In genomic region chr6:164124473-164124872, GRCh38 we compare ENCODE assay signal across 16 cellular contexts.
DNase-seq lines count a peak whose midpoint lies in the region; ATAC-seq and TF ChIP-seq lines count a peak whose summit lies in the region.
"Had no signal": no experiment of that assay in that cellular context is flagged by ENCODE, and none has a peak within 500 bp of the region (broad histone marks: within the 10 kb centered on the region; RNA-seq: fewer than 3 reads in every experiment).

No MANE protein-coding gene starts in this region.

- no peak overlapping the region for H3K4me3 ChIP-seq in spleen
- H3K4me3 ChIP-seq in right lobe of liver, result no peak overlapping the region
- H3K4me3 ChIP-seq: BLaER1 treated with 17β-estradiol and CSF1 and Interleukin-3, amounts not matched to agents 10 nM and 100 nM had no signal

- no peaks in the 10 kb centered on the region for H3K9me3 ChIP-seq in spleen
- no peaks in the 10 kb centered on the region for H3K9me3 ChIP-seq in right lobe of liver
- H3K9me3 ChIP-seq: Caco-2 had no signal

- TF ChIP-seq POLR2A in spleen (IDR thresholded peaks at IDR 0.05) (no peak), right lobe of liver (IDR thresholded peaks at IDR 0.05) (no peak)

- TF ChIP-seq CTCF in spleen (IDR thresholded peaks at IDR 0.05 in 8 of 11, conservative IDR thresholded peaks at IDR 0.05 in 3 of 11) (no peak), right lobe of liver (IDR thresholded peaks at IDR 0.05) (no peak)

- DNase-seq in stimulated activated naive CD8-positive, alpha-beta T cell treated with anti-CD3 and anti-CD28 coated beads, Interleukin-15, amount 100 ng/mL, for 72 hours, result no peak
- DNase-seq in stimulated activated naive CD8-positive, alpha-beta T cell treated with anti-CD3 and anti-CD28 coated beads, Interleukin-15, Interleukin-2, amounts not matched to agents 100 U/mL and 50 U/mL, for 24 hours, result no peak
- DNase-seq in spleen (peak; percentile 49), Ammon's horn (ENCODE audit: low spot score) (no peak), right lobe of liver (no peak)
- DNase-seq: 8988T; ACHN; Caco-2; Calu3; CD4-positive, alpha-beta T cell; CD8-positive, alpha-beta T cell; DMS79 treated with DMSO at 0.1 percent for 48 hours; GF-D8 had no signal

- H3K27ac Mint-ChIP-seq in stimulated activated naive CD8-positive, alpha-beta T cell treated with anti-CD3 and anti-CD28 coated beads, Interleukin-15, amount 100 ng/mL, for 72 hours, result no peak overlapping the region
- H3K27ac Mint-ChIP-seq: B cell; CD4-positive, alpha-beta T cell; CD8-positive, alpha-beta T cell had no signal

- peaks cover 0 to 8% of the 10 kb centered on the region in 2 donors for H3K9me3 Mint-ChIP-seq in stimulated activated naive CD8-positive, alpha-beta T cell treated with anti-CD3 and anti-CD28 coated beads, Interleukin-15, amount 100 ng/mL, for 72 hours
- H3K9me3 Mint-ChIP-seq: CD4-positive, alpha-beta T cell; CD8-positive, alpha-beta T cell had no signal

- no peak overlapping the region for H3K4me3 Mint-ChIP-seq in stimulated activated naive CD8-positive, alpha-beta T cell treated with anti-CD3 and anti-CD28 coated beads, Interleukin-15, amount 100 ng/mL, for 72 hours
- H3K4me3 Mint-ChIP-seq: B cell; CD4-positive, alpha-beta T cell; CD8-positive, alpha-beta T cell had no signal

- no peak overlapping the region for H3K27ac ChIP-seq in spleen
- H3K27ac ChIP-seq in right lobe of liver, result no peak overlapping the region
- H3K27ac ChIP-seq: BLaER1 treated with 17β-estradiol and CSF1 and Interleukin-3, amounts not matched to agents 10 nM and 100 nM; C4-2B had no signal

- intact Hi-C loops in spleen (cut with DNase I; ENCODE audit: low total_unique reads), result no loop called here
- intact Hi-C loops in right lobe of liver (cut with DNase I), result no loop called here

- ATAC-seq in stimulated activated naive CD8-positive, alpha-beta T cell treated with anti-CD3 and anti-CD28 coated beads, Interleukin-15, amount 100 ng/mL, for 72 hours, result peak; percentile 31
- ATAC-seq in stimulated activated naive CD8-positive, alpha-beta T cell treated with anti-CD3 and anti-CD28 coated beads, Interleukin-15, Interleukin-2, amounts not matched to agents 100 U/mL and 50 U/mL, for 24 hours, result no peak
- no peak for ATAC-seq in right lobe of liver
- ATAC-seq: CD8-positive, alpha-beta T cell had no signal

- H3K27me3 Mint-ChIP-seq in stimulated activated naive CD8-positive, alpha-beta T cell treated with anti-CD3 and anti-CD28 coated beads, Interleukin-15, amount 100 ng/mL, for 72 hours, result no peaks in the 10 kb centered on the region
- H3K27me3 Mint-ChIP-seq: B cell; CD4-positive, alpha-beta T cell had no signal

- no peaks in the 10 kb centered on the region for H3K27me3 ChIP-seq in spleen (replicated peaks in 1 of 7)
- peaks cover 0 to 4% of the 10 kb centered on the region in 2 donors for H3K27me3 ChIP-seq in right lobe of liver
- H3K27me3 ChIP-seq: BLaER1 treated with 17β-estradiol and CSF1 and Interleukin-3, amounts not matched to agents 10 nM and 100 nM had no signal

- H3K4me1 ChIP-seq in spleen (no peaks in the 10 kb centered on the region), right lobe of liver (no peaks in the 10 kb centered on the region)
- H3K4me1 ChIP-seq: BLaER1 treated with 17β-estradiol and CSF1 and Interleukin-3, amounts not matched to agents 10 nM and 100 nM; Caco-2 had no signal

- H3K36me3 ChIP-seq in spleen (no peaks in the 10 kb centered on the region), right lobe of liver (no peaks in the 10 kb centered on the region)
- H3K36me3 ChIP-seq: BLaER1 treated with 17β-estradiol and CSF1 and Interleukin-3, amounts not matched to agents 10 nM and 100 nM had no signal

- H3K4me1 Mint-ChIP-seq in stimulated activated naive CD8-positive, alpha-beta T cell treated with anti-CD3 and anti-CD28 coated beads, Interleukin-15, amount 100 ng/mL, for 72 hours, result no peaks in the 10 kb centered on the region
- H3K4me1 Mint-ChIP-seq: B cell had no signal

- 90 to 99% (median 93%) methylated on average over 5 of the region's 5 CpGs for WGBS in spleen, 5 donors
- WGBS in right lobe of liver (ENCODE audit: insufficient coverage, low coverage, low lambda C conversion rate, missing lambda C conversion rate), result 93% methylated on average over 4 of the region's 5 CpGs
